Comparison of ENCODE assay signal across 8 cellular contexts in genomic region chr4:4248036-4248884, GRCh38.
DNase-seq lines count a peak whose midpoint lies in the region; ATAC-seq and TF ChIP-seq lines count a peak whose summit lies in the region.

Gene TMEM128, minus strand, starts transcription at chr4:4248223. Its CDS starts 21 bp downstream, at chr4:4248202.

- no peaks in the 10 kb centered on the region for H3K27me3 Mint-ChIP-seq in central memory CD8-positive, alpha-beta T cell

- peaks cover 28% of the 10 kb centered on the region for H3K4me1 Mint-ChIP-seq in central memory CD8-positive, alpha-beta T cell

- DNase-seq in AG09309 (ENCODE audit: low read depth), result peak; percentile 64
- DNase-seq in NCI-H345 treated with DMSO at 0.1 percent for 48 hours (lab: John Stamatoyannopoulos, UW; ENCODE audit: unreplicated experiment), result peak; percentile 44
- peak; percentile 84 for DNase-seq in activated CD4-positive, CD25-positive, alpha-beta regulatory T cell treated with anti-CD3 and anti-CD28 coated beads, Interleukin-2, amount 50 U/mL, for 16 hours (ENCODE audit: low read depth, low spot score)
- peak; percentile 87 to 88 for DNase-seq in central memory CD8-positive, alpha-beta T cell (ENCODE audit: low spot score in 2 of 2)
- peak; percentile 94 for DNase-seq in iris pigment epithelial cell (ENCODE audit: low read depth)
- DNase-seq in stimulated activated CD4-positive, alpha-beta T cell treated with anti-CD3 and anti-CD28 coated beads, Interleukin-12 subunit alpha, Interleukin-12 subunit beta, amount 100 ng/mL, for 4 hours, result peak; percentile 86

- ATAC-seq in GM18909 (IDR thresholded peaks at IDR 0.05; ENCODE audit: poor library complexity, unreplicated experiment) (peak; percentile 95), HG03175 (IDR thresholded peaks at IDR 0.05; ENCODE audit: unreplicated experiment) (peak; percentile 98)
- peak; percentile 95 for ATAC-seq in central memory CD8-positive, alpha-beta T cell (replicated peaks; ENCODE audit: extremely low read depth, poor library complexity, severe bottlenecking)

- peak within 1 kb of the TSS; percentile 98 for H3K27ac Mint-ChIP-seq in central memory CD8-positive, alpha-beta T cell (ENCODE audit: low read depth)

- peak within 1 kb of the TSS; percentile 64 for H3K4me3 ChIP-seq in AG09309 (ENCODE audit: control insufficient read depth, low read depth, low read length)

- peak; percentile 13 for TF ChIP-seq CTCF in AG09309 (IDR thresholded peaks at IDR 0.05; ENCODE audit: control insufficient read depth, insufficient read depth, low read depth, low read length, missing control alignments)

- peaks cover 18% of the 10 kb centered on the region for H3K36me3 Mint-ChIP-seq in central memory CD8-positive, alpha-beta T cell (ENCODE audit: insufficient read depth)

- H3K4me3 Mint-ChIP-seq in central memory CD8-positive, alpha-beta T cell, result peak within 1 kb of the TSS; percentile 96

- H3K9me3 Mint-ChIP-seq in central memory CD8-positive, alpha-beta T cell, result no peaks in the 10 kb centered on the region

Comparison
In these comparisons a context has a peak if more than half of its experiments do, and no peak if none do; other contexts are left out.
1. Peak in every context shown above with its lines: DNase-seq, ATAC-seq and H3K4me3 ChIP-seq.
2. DNase-seq: peak in every context shown above with its lines; median percentile 94 in iris pigment epithelial cell; 88 in central memory CD8-positive, alpha-beta T cell; 86 in stimulated activated CD4-positive, alpha-beta T cell treated with anti-CD3 and anti-CD28 coated beads, Interleukin-12 subunit alpha, Interleukin-12 subunit beta, amount 100 ng/mL, for 4 hours; 84 in activated CD4-positive, CD25-positive, alpha-beta regulatory T cell treated with anti-CD3 and anti-CD28 coated beads, Interleukin-2, amount 50 U/mL, for 16 hours; 64 in AG09309; 44 in NCI-H345 treated with DMSO at 0.1 percent for 48 hours.